Comparison of ENCODE assay signal across 17 cellular contexts in genomic region chr6:134553941-134554340, GRCh38.
"Had no signal": no experiment of that assay in that cellular context is flagged by ENCODE, and none has a peak within 500 bp of the region (broad histone marks: within the 10 kb centered on the region; RNA-seq: fewer than 3 reads in every experiment).

No MANE protein-coding gene starts in this region.

- H3K36me3 Mint-ChIP-seq: mesothelial cell of epicardium had no signal

- DNase-seq: activated CD4-positive, alpha-beta T cell treated with anti-CD3 and anti-CD28 coated beads, Interleukin-2, amount 50 U/mL, for 1 hour; amygdala; dermis blood vessel endothelial cell; endodermal cell; lower lobe of right lung; ovary; stimulated activated CD4-positive, alpha-beta T cell treated with anti-CD3 and anti-CD28 coated beads, Interleukin-15, amount 100 ng/mL, for 24 hours; stimulated activated CD4-positive, alpha-beta T cell treated with anti-CD3 and anti-CD28 coated beads, Interleukin-4, amount 100 ng/mL, for 24 hours; testis had no signal

- H3K9me3 ChIP-seq: esophagus muscularis mucosa, lower lobe of right lung, ovary, testis had no signal

- H3K36me3 ChIP-seq: esophagus muscularis mucosa, lower lobe of right lung, ovary had no signal

- H3K27me3 ChIP-seq: esophagus muscularis mucosa, ovary, testis had no signal

- FAIRE-seq: urothelium cell line had no signal

- H3K27ac Mint-ChIP-seq: activated naive CD4-positive, alpha-beta T cell treated with anti-CD3 and anti-CD28 coated beads, Interleukin-2, amount 50 U/mL, for 24 hours; activated T-helper 2 cell treated with anti-CD3 and anti-CD28 coated beads, Interferon-gamma antibody, Interleukin-2, Interleukin-4, amounts not matched to agents 10 μg/mL and 5 μg/mL and 100 μg/mL, durations not matched to agents 14 hours and 24 hours and 36 hours; endodermal cell; mesothelial cell of epicardium; stimulated activated naive CD8-positive, alpha-beta T cell treated with anti-CD3 and anti-CD28 coated beads, Interleukin-15, Interleukin-2, amounts not matched to agents 100 ng/mL and 50 ng/mL, for 24 hours; T-helper 2 cell treated with Interferon-gamma antibody and Interleukin-4, amounts not matched to agents 5 μg/mL and 100 μg/mL, for 36 hours had no signal

- H3K9me3 Mint-ChIP-seq: endodermal cell had no signal

- ATAC-seq: lower lobe of right lung had no signal

- H3K4me1 Mint-ChIP-seq: activated naive CD4-positive, alpha-beta T cell treated with anti-CD3 and anti-CD28 coated beads, Interleukin-2, amount 50 U/mL, for 24 hours had no signal

- H3K4me3 ChIP-seq: esophagus muscularis mucosa, lower lobe of right lung, ovary, testis had no signal

- H3K27ac ChIP-seq: esophagus muscularis mucosa, lower lobe of right lung, ovary, testis had no signal

- H3K27me3 Mint-ChIP-seq: activated naive CD4-positive, alpha-beta T cell treated with anti-CD3 and anti-CD28 coated beads, Interleukin-2, amount 50 U/mL, for 24 hours; stimulated activated naive CD8-positive, alpha-beta T cell treated with anti-CD3 and anti-CD28 coated beads, Interleukin-15, Interleukin-2, amounts not matched to agents 100 ng/mL and 50 ng/mL, for 24 hours had no signal

- H3K4me3 Mint-ChIP-seq: activated naive CD4-positive, alpha-beta T cell treated with anti-CD3 and anti-CD28 coated beads, Interleukin-2, amount 50 U/mL, for 24 hours; endodermal cell; mesothelial cell of epicardium; neural crest cell; stimulated activated naive CD8-positive, alpha-beta T cell treated with anti-CD3 and anti-CD28 coated beads, Interleukin-15, Interleukin-2, amounts not matched to agents 100 ng/mL and 50 ng/mL, for 24 hours; T-helper 2 cell treated with Interferon-gamma antibody and Interleukin-4, amounts not matched to agents 5 μg/mL and 100 μg/mL, for 36 hours had no signal
